Comparison of ENCODE assay signal across 16 cellular contexts in the genomic region with DNA sequence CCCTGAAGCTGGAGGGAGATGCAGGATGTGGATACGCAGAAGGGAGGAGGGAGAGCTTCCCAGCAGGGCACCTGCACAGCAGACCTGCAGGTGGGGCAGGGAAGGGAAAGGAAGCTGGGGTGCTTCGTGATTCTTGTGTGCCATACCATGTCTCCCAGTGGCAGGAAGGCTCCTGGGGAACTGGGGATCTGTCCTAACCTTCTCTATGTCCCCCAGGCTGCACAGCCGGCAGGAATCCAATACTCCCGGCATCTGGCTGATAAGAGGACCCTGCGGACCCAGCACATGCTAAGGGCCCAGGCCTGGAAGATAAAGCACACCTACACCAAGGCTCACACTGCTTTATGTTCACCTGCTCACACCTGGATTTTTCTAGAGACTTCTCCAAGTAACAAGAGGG.
DNase-seq lines count a peak whose midpoint lies in the region; ATAC-seq and TF ChIP-seq lines count a peak whose summit lies in the region.
"Had no signal": no experiment of that assay in that cellular context is flagged by ENCODE, and none has a peak within 500 bp of the region (broad histone marks: within the 10 kb centered on the region; RNA-seq: fewer than 3 reads in every experiment).

No MANE protein-coding gene starts in this region.

- peaks cover 80 to 81% of the 10 kb centered on the region in 2 donors for H3K4me1 Mint-ChIP-seq in effector memory CD8-positive, alpha-beta T cell (ENCODE audit: low read depth in 2 of 2)
- peaks cover 47% of the 10 kb centered on the region for H3K4me1 Mint-ChIP-seq in glutamatergic neuron (ENCODE audit: low read depth, unreplicated experiment)

- H3K9me3 Mint-ChIP-seq in effector memory CD8-positive, alpha-beta T cell = no peaks in the 10 kb centered on the region
- peaks cover 5% of the 10 kb centered on the region for H3K9me3 Mint-ChIP-seq in glutamatergic neuron (ENCODE audit: unreplicated experiment)
- H3K9me3 Mint-ChIP-seq: GM23338 had no signal

- DNase-seq in NCI-H345 (lab: John Stamatoyannopoulos, UW) (peak; percentile 29), NCI-H345 treated with DMSO at 0.1 percent for 48 hours (lab: John Stamatoyannopoulos, UW; ENCODE audit: unreplicated experiment) (no peak), prostate gland (ENCODE audit: low spot score) (no peak), glutamatergic neuron (no peak)
- DNase-seq in effector memory CD8-positive, alpha-beta T cell = no peak
- DNase-seq in activated CD4-positive, CD25-positive, alpha-beta regulatory T cell treated with anti-CD3 and anti-CD28 coated beads, Interleukin-2, amount 50 U/mL, for 72 hours = no peak
- DNase-seq: amygdala, KG1, kidney glomerular epithelial cell, NCI-H1694 treated with DMSO at 0.1 percent for 48 hours, NCI-H748 treated with DMSO at 0.1 percent for 48 hours, T-helper 9 cell, transverse colon had no signal

- no peaks in the 10 kb centered on the region for H3K27me3 ChIP-seq in prostate gland (replicated peaks; ENCODE audit: insufficient read depth)
- H3K27me3 ChIP-seq: transverse colon had no signal

- H3K27ac Mint-ChIP-seq in effector memory CD8-positive, alpha-beta T cell = peak overlapping the region; percentile 96 to 99
- H3K27ac Mint-ChIP-seq in glutamatergic neuron (ENCODE audit: unreplicated experiment) = no peak overlapping the region

- peak overlapping the region; percentile 76 to 79 for H3K4me3 Mint-ChIP-seq in effector memory CD8-positive, alpha-beta T cell
- H3K4me3 Mint-ChIP-seq in glutamatergic neuron (ENCODE audit: unreplicated experiment) = no peak overlapping the region
- H3K4me3 Mint-ChIP-seq: GM23338 had no signal

- peaks cover 33% of the 10 kb centered on the region for H3K36me3 Mint-ChIP-seq in effector memory CD8-positive, alpha-beta T cell (ENCODE audit: insufficient read depth)
- H3K36me3 Mint-ChIP-seq in glutamatergic neuron (ENCODE audit: unreplicated experiment) = no peaks in the 10 kb centered on the region

- H3K4me3 ChIP-seq in prostate gland = no peak overlapping the region
- H3K4me3 ChIP-seq: GM23338, transverse colon had no signal

- TF ChIP-seq CTCF in prostate gland (IDR thresholded peaks at IDR 0.05) = no peak
- TF ChIP-seq CTCF in glutamatergic neuron (IDR thresholded peaks at IDR 0.05; ENCODE audit: partially characterized antibody, unreplicated experiment) = no peak

- no peaks in the 10 kb centered on the region for H3K9me3 ChIP-seq in KOPT-K1 (ENCODE audit: insufficient read depth, low read length, poor library complexity, severe bottlenecking)
- H3K9me3 ChIP-seq in prostate gland = no peaks in the 10 kb centered on the region
- H3K9me3 ChIP-seq: transverse colon had no signal

- intact Hi-C loops in prostate gland (cut with DNase I) = loop anchor here (5.0 kb wide), 2 partner anchors 43 to 78 kb away; partner anchors contain the start of gene ITPKB

- peaks cover 50% of the 10 kb centered on the region for H3K4me1 ChIP-seq in prostate gland (replicated peaks)

- no peaks in the 10 kb centered on the region for H3K27me3 Mint-ChIP-seq in effector memory CD8-positive, alpha-beta T cell
- peaks cover 10% of the 10 kb centered on the region for H3K27me3 Mint-ChIP-seq in glutamatergic neuron (ENCODE audit: unreplicated experiment)

- ATAC-seq in effector memory CD8-positive, alpha-beta T cell (replicated peaks) = no peak
- ATAC-seq in GM21576 (IDR thresholded peaks at IDR 0.05; ENCODE audit: unreplicated experiment) = no peak
- ATAC-seq: GM23338 had no signal

- 88% methylated on average over 5 of the region's 5 CpGs for WGBS in prostate gland

- H3K36me3 ChIP-seq in KOPT-K1 (ENCODE audit: insufficient read depth, low read length) = no peaks in the 10 kb centered on the region
- no peaks in the 10 kb centered on the region for H3K36me3 ChIP-seq in prostate gland
- H3K36me3 ChIP-seq: transverse colon had no signal

- TF ChIP-seq POLR2A in prostate gland (IDR thresholded peaks at IDR 0.05) = no peak

- H3K27ac ChIP-seq in KOPT-K1 (ENCODE audit: low read depth, low read length, poor library complexity, severe bottlenecking) (peak overlapping the region; percentile 66), prostate gland (peak overlapping the region; percentile 62 to 74)
- H3K27ac ChIP-seq: transverse colon had no signal
